13 cellular contexts compared by ENCODE assay signal in the genomic region with DNA sequence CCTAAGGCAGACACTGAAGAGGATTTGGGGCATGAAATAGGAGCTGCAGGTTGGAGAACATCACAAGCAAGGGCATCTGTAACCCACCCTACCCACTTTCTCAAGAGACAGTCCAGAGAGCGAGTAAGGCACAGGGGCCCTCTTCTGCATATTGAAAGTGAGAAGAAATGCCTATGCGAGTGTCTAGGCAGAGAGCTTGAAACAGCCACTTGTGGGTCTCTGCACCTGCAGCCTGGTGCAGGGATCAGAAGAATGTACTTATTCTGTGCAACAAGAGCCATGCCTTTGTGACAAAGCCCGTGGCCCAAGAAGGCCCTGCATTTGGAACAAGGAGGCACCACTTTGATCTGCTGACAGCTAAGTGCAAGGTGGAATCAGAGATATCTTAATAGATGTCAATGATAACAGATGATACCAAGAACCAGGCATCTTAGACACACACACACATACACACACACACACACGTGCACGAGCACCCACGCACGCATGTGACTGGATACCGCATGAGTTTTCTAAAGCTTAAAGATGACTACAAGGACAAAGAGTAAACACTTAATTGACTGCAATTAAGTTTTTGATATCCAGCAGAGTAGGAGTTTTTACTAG.
DNase-seq lines count a peak whose midpoint lies in the region; ATAC-seq and TF ChIP-seq lines count a peak whose summit lies in the region.
"Had no signal": no experiment of that assay in that cellular context is flagged by ENCODE, and none has a peak within 500 bp of the region (broad histone marks: within the 10 kb centered on the region; RNA-seq: fewer than 3 reads in every experiment).

No MANE protein-coding gene starts in this region.

- H3K4me1 ChIP-seq in MM.1S (ENCODE audit: low read length): peaks cover 27% of the 10 kb centered on the region
- H3K4me1 ChIP-seq: BE2C, foreskin keratinocyte, thyroid gland had no signal

- H3K27me3 Mint-ChIP-seq in brain: peaks cover 4% of the 10 kb centered on the region

- peaks cover 5 to 26% (median 15%) of the 10 kb centered on the region in 5 experiments for H3K9me3 Mint-ChIP-seq in brain
- H3K9me3 Mint-ChIP-seq: stimulated activated effector memory CD8-positive, alpha-beta T cell treated with anti-CD3 and anti-CD28 coated beads, Interleukin-12 subunit alpha, Interleukin-12 subunit beta, amount 100 ng/mL, for 72 hours had no signal

- no peak overlapping the region for H3K4me3 ChIP-seq in MM.1S (ENCODE audit: low read length)
- H3K4me3 ChIP-seq: SJSA1, thyroid gland had no signal

- H3K9me3 ChIP-seq in MM.1S (replicated peaks; ENCODE audit: insufficient read depth, low read length): no peaks in the 10 kb centered on the region
- H3K9me3 ChIP-seq: BE2C, SJSA1, thyroid gland had no signal

- H4K20me1 ChIP-seq in MM.1S (ENCODE audit: insufficient read depth, low read length): no peaks in the 10 kb centered on the region

- H3K9ac ChIP-seq in MM.1S (ENCODE audit: low read length): no peak overlapping the region

- H3F3A ChIP-seq in MM.1S (ENCODE audit: insufficient read depth, low read length): peaks cover 20% of the 10 kb centered on the region

- H3K4me2 ChIP-seq in MM.1S (ENCODE audit: low read depth, low read length): peak overlapping the region; percentile 32; the same call in 1 of the 2 replicates

- no peak overlapping the region for H2AFZ ChIP-seq in MM.1S (ENCODE audit: low read length)

- no peaks in the 10 kb centered on the region for H3K27me3 ChIP-seq in MM.1S (replicated peaks; ENCODE audit: insufficient read depth, low read length)
- H3K27me3 ChIP-seq: BE2C, foreskin keratinocyte, SJSA1, thyroid gland had no signal

- H3K9me2 ChIP-seq in MM.1S (replicated peaks; ENCODE audit: insufficient read depth, low read length): no peaks in the 10 kb centered on the region

- H3K27ac ChIP-seq in MM.1S (ENCODE audit: low read length): peak overlapping the region; percentile 45; the same call in 1 of the 2 replicates
- H3K27ac ChIP-seq: foreskin keratinocyte, SJSA1, thyroid gland had no signal

- DNase-seq in DMS79 treated with DMSO at 0.1 percent for 48 hours (lab: John Stamatoyannopoulos, UW): peak; percentile 31
- DNase-seq in MM.1S: peak; percentile 86
- DNase-seq in hepatic stellate cell (ENCODE audit: low spot score): no peak
- DNase-seq in anterior cingulate cortex (lab: John Stamatoyannopoulos, UW): no peak
- DNase-seq: activated effector memory CD4-positive, alpha-beta T cell treated with Interleukin-2 at 50 U/mL for 16 hours; BE2C; foreskin keratinocyte; thyroid gland had no signal

- peaks cover 36% of the 10 kb centered on the region for H3K4me1 Mint-ChIP-seq in brain
- H3K4me1 Mint-ChIP-seq: stimulated activated effector memory CD8-positive, alpha-beta T cell treated with anti-CD3 and anti-CD28 coated beads, Interleukin-12 subunit alpha, Interleukin-12 subunit beta, amount 100 ng/mL, for 72 hours had no signal

- peak overlapping the region in 4 of 5 experiments; percentile 34 to 56 (median 54) for H3K4me3 Mint-ChIP-seq in brain
- H3K4me3 Mint-ChIP-seq: stimulated activated effector memory CD8-positive, alpha-beta T cell treated with anti-CD3 and anti-CD28 coated beads, Interleukin-12 subunit alpha, Interleukin-12 subunit beta, amount 100 ng/mL, for 72 hours had no signal

- no peaks in the 10 kb centered on the region for H3K36me3 Mint-ChIP-seq in brain
- H3K36me3 Mint-ChIP-seq: stimulated activated effector memory CD8-positive, alpha-beta T cell treated with anti-CD3 and anti-CD28 coated beads, Interleukin-12 subunit alpha, Interleukin-12 subunit beta, amount 100 ng/mL, for 72 hours had no signal

- ATAC-seq in GM19025 (IDR thresholded peaks at IDR 0.05; ENCODE audit: low read depth, unreplicated experiment) (peak; percentile 47), HG03442 (IDR thresholded peaks at IDR 0.05; ENCODE audit: unreplicated experiment) (no peak)
- ATAC-seq: stimulated activated effector memory CD8-positive, alpha-beta T cell treated with anti-CD3 and anti-CD28 coated beads, Interleukin-12 subunit alpha, Interleukin-12 subunit beta, amount 100 ng/mL, for 72 hours had no signal

- no peaks in the 10 kb centered on the region for H3K36me3 ChIP-seq in MM.1S (replicated peaks; ENCODE audit: insufficient read depth, low read length)
- H3K36me3 ChIP-seq: BE2C, SJSA1, thyroid gland had no signal

- peak overlapping the region in 3 of 5 experiments; percentile 70 to 92 (median 83) for H3K27ac Mint-ChIP-seq in brain
- H3K27ac Mint-ChIP-seq: stimulated activated effector memory CD8-positive, alpha-beta T cell treated with anti-CD3 and anti-CD28 coated beads, Interleukin-12 subunit alpha, Interleukin-12 subunit beta, amount 100 ng/mL, for 72 hours had no signal

- H3K79me2 ChIP-seq in MM.1S (ENCODE audit: low read length): no peaks in the 10 kb centered on the region

- TF ChIP-seq CTCF in MM.1S (IDR thresholded peaks at IDR 0.05; ENCODE audit: low read length): no peak
- TF ChIP-seq CTCF in brain (conservative IDR thresholded peaks at IDR 0.05): no peak

Comparison
In these comparisons a context has a peak if more than half of its experiments do, and no peak if none do; other contexts are left out.
1. DNase-seq: peak in DMS79 treated with DMSO at 0.1 percent for 48 hours (single experiment) and MM.1S (single experiment); none in hepatic stellate cell (single experiment) and anterior cingulate cortex (0 of 58).